Comparison of ENCODE assay signal across 36 cellular contexts in the genomic region with DNA sequence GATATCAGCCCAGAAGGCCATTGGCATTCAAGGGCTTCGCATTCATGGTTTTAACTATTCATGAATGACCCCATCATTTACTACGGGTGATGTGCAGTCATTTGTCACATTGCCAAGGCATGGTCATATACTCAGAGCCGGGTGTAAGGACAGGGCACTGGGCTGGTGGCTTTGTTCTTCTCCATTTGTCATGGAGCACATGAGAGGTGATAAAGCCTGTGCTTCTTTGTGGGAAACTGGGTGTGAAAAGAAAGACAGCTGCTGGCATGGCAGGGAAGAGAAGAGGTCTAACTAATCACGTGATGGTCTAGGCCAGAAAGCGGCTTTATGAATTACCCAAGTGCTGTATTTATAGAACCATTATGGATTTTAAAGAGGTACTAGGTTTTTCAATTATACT.
"Had no signal": no experiment of that assay in that cellular context is flagged by ENCODE, and none has a peak within 500 bp of the region (broad histone marks: within the 10 kb centered on the region; RNA-seq: fewer than 3 reads in every experiment).

No MANE protein-coding gene starts in this region.

- H3K27ac ChIP-seq: adrenal gland, breast epithelium, cardiac muscle cell, colonic mucosa, epithelial cell of prostate, esophagus squamous epithelium, gastroesophageal sphincter had no signal

- H3K4me3 ChIP-seq: adrenal gland, breast epithelium, cardiac muscle cell, colonic mucosa, esophagus squamous epithelium, gastroesophageal sphincter had no signal

- ATAC-seq: activated CD4-positive, alpha-beta T cell treated with anti-CD3 and anti-CD28 coated beads for 36 hours; activated CD8-positive, alpha-beta memory T cell treated with anti-CD3 and anti-CD28 coated beads, Interleukin-2, amount 10 ng/mL, durations not matched to agents 7 days and 5 days; activated CD8-positive, alpha-beta T cell treated with anti-CD3 and anti-CD28 coated beads, Interleukin-2, amount 10 ng/mL, durations not matched to agents 7 days and 5 days; activated naive CD8-positive, alpha-beta T cell treated with anti-CD3 and anti-CD28 coated beads, Interleukin-2, amount 50 U/mL, for 24 hours; gastroesophageal sphincter; T-cell; T-helper 17 cell had no signal

- H3K4me1 Mint-ChIP-seq: activated CD4-positive, alpha-beta T cell treated with anti-CD3 and anti-CD28 coated beads for 36 hours; activated CD8-positive, alpha-beta memory T cell treated with anti-CD3 and anti-CD28 coated beads, Interleukin-2, amount 10 ng/mL, durations not matched to agents 7 days and 5 days; activated naive CD4-positive, alpha-beta T cell treated with anti-CD3 and anti-CD28 coated beads, Interleukin-2, amount 50 U/mL, for 24 hours; activated naive CD8-positive, alpha-beta T cell treated with anti-CD3 and anti-CD28 coated beads, Interleukin-2, amount 50 U/mL, for 24 hours; brain had no signal

- H3K9me3 ChIP-seq: adrenal gland, breast epithelium, colonic mucosa, esophagus squamous epithelium, gastroesophageal sphincter had no signal

- H3K4me1 ChIP-seq: adrenal gland, breast epithelium, colonic mucosa, esophagus squamous epithelium, gastroesophageal sphincter had no signal

- H3K27ac Mint-ChIP-seq: activated CD4-positive, alpha-beta memory T cell treated with anti-CD3 and anti-CD28 coated beads for 36 hours; activated CD4-positive, alpha-beta T cell treated with anti-CD3 and anti-CD28 coated beads for 36 hours; activated CD4-positive, alpha-beta T cell treated with anti-CD3 and anti-CD28 coated beads, Interleukin-2, amount 10 ng/mL, durations not matched to agents 24 days and 14 days; activated CD8-positive, alpha-beta memory T cell treated with anti-CD3 and anti-CD28 coated beads, Interleukin-2, amount 10 ng/mL, durations not matched to agents 7 days and 5 days; activated CD8-positive, alpha-beta T cell treated with anti-CD3 and anti-CD28 coated beads, Interleukin-2, amount 10 ng/mL, durations not matched to agents 7 days and 5 days; activated naive CD4-positive, alpha-beta T cell treated with anti-CD3 and anti-CD28 coated beads for 36 hours; activated naive CD4-positive, alpha-beta T cell treated with anti-CD3 and anti-CD28 coated beads, Interleukin-2, amount 50 U/mL, for 24 hours; activated naive CD8-positive, alpha-beta T cell treated with anti-CD3 and anti-CD28 coated beads for 36 hours; activated naive CD8-positive, alpha-beta T cell treated with anti-CD3 and anti-CD28 coated beads, Interleukin-2, amount 50 U/mL, for 24 hours; activated T-helper 1 cell treated with anti-CD3 and anti-CD28 coated beads, Interleukin-12 subunit alpha, Interleukin-12 subunit beta, Interleukin-2, Interleukin-4 antibody, amounts not matched to agents 30 ng/mL and 10 ng/mL and 1 ng/mL, durations not matched to agents 14 hours and 24 hours and 36 hours; activated T-helper 2 cell treated with anti-CD3 and anti-CD28 coated beads, Interferon-gamma antibody, Interleukin-2, Interleukin-4, amounts not matched to agents 10 μg/mL and 5 μg/mL and 100 μg/mL, durations not matched to agents 14 hours and 24 hours and 36 hours; brain; T-cell; T-helper 17 cell; T-helper 2 cell treated with Interferon-gamma antibody and Interleukin-4, amounts not matched to agents 5 μg/mL and 100 μg/mL, for 36 hours had no signal

- H3K4me3 Mint-ChIP-seq: activated CD4-positive, alpha-beta memory T cell treated with anti-CD3 and anti-CD28 coated beads for 36 hours; activated CD4-positive, alpha-beta T cell treated with anti-CD3 and anti-CD28 coated beads for 36 hours; activated CD4-positive, alpha-beta T cell treated with anti-CD3 and anti-CD28 coated beads, Interleukin-2, amount 10 ng/mL, durations not matched to agents 24 days and 14 days; activated CD8-positive, alpha-beta memory T cell treated with anti-CD3 and anti-CD28 coated beads, Interleukin-2, amount 10 ng/mL, durations not matched to agents 7 days and 5 days; activated CD8-positive, alpha-beta T cell treated with anti-CD3 and anti-CD28 coated beads, Interleukin-2, amount 10 ng/mL, durations not matched to agents 7 days and 5 days; activated naive CD4-positive, alpha-beta T cell treated with anti-CD3 and anti-CD28 coated beads for 36 hours; activated naive CD4-positive, alpha-beta T cell treated with anti-CD3 and anti-CD28 coated beads, Interleukin-2, amount 50 U/mL, for 24 hours; activated naive CD8-positive, alpha-beta T cell treated with anti-CD3 and anti-CD28 coated beads for 36 hours; activated naive CD8-positive, alpha-beta T cell treated with anti-CD3 and anti-CD28 coated beads, Interleukin-2, amount 50 U/mL, for 24 hours; activated T-helper 1 cell treated with anti-CD3 and anti-CD28 coated beads, Interleukin-12 subunit alpha, Interleukin-12 subunit beta, Interleukin-2, Interleukin-4 antibody, amounts not matched to agents 30 ng/mL and 10 ng/mL and 1 ng/mL, durations not matched to agents 14 hours and 24 hours and 36 hours; brain; T-cell; T-helper 17 cell; T-helper 2 cell treated with Interferon-gamma antibody and Interleukin-4, amounts not matched to agents 5 μg/mL and 100 μg/mL, for 36 hours had no signal

- H3K27me3 ChIP-seq: adrenal gland, breast epithelium, cardiac muscle cell, colonic mucosa, esophagus squamous epithelium, gastroesophageal sphincter had no signal

- H3K36me3 ChIP-seq: adrenal gland, breast epithelium, cardiac muscle cell, colonic mucosa, esophagus squamous epithelium, gastroesophageal sphincter had no signal

- H3K36me3 Mint-ChIP-seq: activated CD4-positive, alpha-beta memory T cell treated with anti-CD3 and anti-CD28 coated beads for 36 hours; activated CD8-positive, alpha-beta memory T cell treated with anti-CD3 and anti-CD28 coated beads, Interleukin-2, amount 10 ng/mL, durations not matched to agents 7 days and 5 days; activated naive CD4-positive, alpha-beta T cell treated with anti-CD3 and anti-CD28 coated beads, Interleukin-2, amount 50 U/mL, for 24 hours; activated naive CD8-positive, alpha-beta T cell treated with anti-CD3 and anti-CD28 coated beads for 36 hours; brain; T-cell had no signal

- H3K9me3 Mint-ChIP-seq: activated CD4-positive, alpha-beta memory T cell treated with anti-CD3 and anti-CD28 coated beads for 36 hours; activated CD4-positive, alpha-beta T cell treated with anti-CD3 and anti-CD28 coated beads, Interleukin-2, amount 10 ng/mL, durations not matched to agents 24 days and 14 days; activated naive CD4-positive, alpha-beta T cell treated with anti-CD3 and anti-CD28 coated beads for 36 hours; activated naive CD4-positive, alpha-beta T cell treated with anti-CD3 and anti-CD28 coated beads, Interleukin-2, amount 50 U/mL, for 24 hours; activated naive CD8-positive, alpha-beta T cell treated with anti-CD3 and anti-CD28 coated beads for 36 hours; activated naive CD8-positive, alpha-beta T cell treated with anti-CD3 and anti-CD28 coated beads, Interleukin-2, amount 50 U/mL, for 24 hours; activated T-helper 1 cell treated with anti-CD3 and anti-CD28 coated beads, Interleukin-12 subunit alpha, Interleukin-12 subunit beta, Interleukin-2, Interleukin-4 antibody, amounts not matched to agents 30 ng/mL and 10 ng/mL and 1 ng/mL, durations not matched to agents 14 hours and 24 hours and 36 hours; activated T-helper 2 cell treated with anti-CD3 and anti-CD28 coated beads, Interferon-gamma antibody, Interleukin-2, Interleukin-4, amounts not matched to agents 10 μg/mL and 5 μg/mL and 100 μg/mL, durations not matched to agents 14 hours and 24 hours and 36 hours; brain; T-cell; T-helper 2 cell treated with Interferon-gamma antibody and Interleukin-4, amounts not matched to agents 5 μg/mL and 100 μg/mL, for 36 hours had no signal

- DNase-seq: activated CD4-positive, alpha-beta memory T cell treated with anti-CD3 and anti-CD28 coated beads for 36 hours; activated CD4-positive, alpha-beta T cell treated with anti-CD3 and anti-CD28 coated beads for 36 hours; activated CD4-positive, alpha-beta T cell treated with anti-CD3 and anti-CD28 coated beads, Interleukin-2, amount 10 ng/mL, durations not matched to agents 24 days and 14 days; activated CD4-positive, CD25-positive, alpha-beta regulatory T cell; activated CD4-positive, CD25-positive, alpha-beta regulatory T cell treated with anti-CD3 and anti-CD28 coated beads, Interleukin-2, amount 50 U/mL, for 72 hours; activated CD8-positive, alpha-beta memory T cell treated with anti-CD3 and anti-CD28 coated beads, Interleukin-2, amount 10 ng/mL, durations not matched to agents 7 days and 5 days; activated CD8-positive, alpha-beta memory T cell treated with anti-CD3 and anti-CD28 coated beads, Interleukin-2, amount 50 U/mL, for 4 hours; activated CD8-positive, alpha-beta T cell treated with anti-CD3 and anti-CD28 coated beads, Interleukin-2, amount 10 ng/mL, durations not matched to agents 7 days and 5 days; activated effector memory CD4-positive, alpha-beta T cell treated with anti-CD3 and anti-CD28 coated beads, Interleukin-2, amount 50 U/mL, for 16 hours; activated naive CD4-positive, alpha-beta T cell treated with anti-CD3 and anti-CD28 coated beads for 36 hours; activated naive CD8-positive, alpha-beta T cell treated with anti-CD3 and anti-CD28 coated beads for 36 hours; activated naive CD8-positive, alpha-beta T cell treated with anti-CD3 and anti-CD28 coated beads, Interleukin-2, amount 50 U/mL, for 24 hours; activated T-cell treated with anti-CD3 and anti-CD28 coated beads, Interleukin-2, amount 50 U/mL, for 1 hour; activated T-cell treated with anti-CD3 and anti-CD28 coated beads, Interleukin-2, amount 50 U/mL, for 48 hours; adrenal gland; amygdala; aorta; central memory CD4-positive, alpha-beta T cell; cerebellar nuclear complex; colonic mucosa; effector CD8-positive, alpha-beta T cell; esophagus squamous epithelium; foreskin melanocyte; T-cell; T-helper 17 cell had no signal

- FAIRE-seq: endometrium, endothelial cell of umbilical vein had no signal

- H3K27me3 Mint-ChIP-seq: activated CD4-positive, alpha-beta memory T cell treated with anti-CD3 and anti-CD28 coated beads for 36 hours; activated CD4-positive, alpha-beta T cell treated with anti-CD3 and anti-CD28 coated beads for 36 hours; activated CD8-positive, alpha-beta memory T cell treated with anti-CD3 and anti-CD28 coated beads, Interleukin-2, amount 10 ng/mL, durations not matched to agents 7 days and 5 days; activated naive CD4-positive, alpha-beta T cell treated with anti-CD3 and anti-CD28 coated beads, Interleukin-2, amount 50 U/mL, for 24 hours; activated naive CD8-positive, alpha-beta T cell treated with anti-CD3 and anti-CD28 coated beads for 36 hours; activated naive CD8-positive, alpha-beta T cell treated with anti-CD3 and anti-CD28 coated beads, Interleukin-2, amount 50 U/mL, for 24 hours; T-cell had no signal
